Comparison of ENCODE assay signal across 19 cellular contexts in the genomic region with DNA sequence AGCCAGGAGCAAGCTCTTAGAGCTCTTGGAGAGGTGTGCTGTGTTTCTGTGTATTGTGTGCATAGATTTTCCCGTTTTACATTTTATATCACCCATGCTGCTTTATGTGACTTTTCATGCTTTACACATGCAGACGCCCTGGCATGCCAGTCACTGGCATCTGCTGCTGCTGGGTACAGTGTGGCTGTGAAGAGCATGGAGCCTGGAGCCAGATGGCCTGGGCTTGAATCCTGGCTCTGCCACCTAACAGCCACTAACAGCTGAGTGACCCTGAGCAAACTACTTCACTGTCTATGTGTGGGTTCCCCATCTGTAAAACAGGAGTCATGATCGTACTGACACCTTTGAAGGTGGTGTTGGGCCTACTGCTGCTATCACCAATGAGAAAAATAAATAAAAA. TPM values are rescaled to one million over a fixed set of nuclear protein-coding genes. Genes with fewer than 3 reads are reported as not detected.
"Had no signal": no experiment of that assay in that cellular context is flagged by ENCODE, and none has a peak within 500 bp of the region (broad histone marks: within the 10 kb centered on the region; RNA-seq: fewer than 3 reads in every experiment).

No MANE protein-coding gene starts in this region.

- H3K4me3 Mint-ChIP-seq: activated naive CD4-positive, alpha-beta T cell treated with anti-CD3 and anti-CD28 coated beads, Interleukin-2, amount 50 U/mL, for 24 hours; effector memory CD8-positive, alpha-beta T cell; naive B cell; stimulated activated naive CD8-positive, alpha-beta T cell treated with anti-CD3 and anti-CD28 coated beads, Interleukin-15, amount 100 ng/mL, for 72 hours; T-helper 1 cell treated with Interleukin-12 subunit alpha and Interleukin-12 subunit beta and Interleukin-4 antibody, amounts not matched to agents 30 μg/mL and 1 μg/mL, for 36 hours had no signal

- H3K27ac ChIP-seq: esophagus squamous epithelium, hepatocyte, pancreas, upper lobe of left lung had no signal

- H3K9me3 Mint-ChIP-seq: activated naive CD4-positive, alpha-beta T cell treated with anti-CD3 and anti-CD28 coated beads, Interleukin-2, amount 50 U/mL, for 24 hours; effector memory CD8-positive, alpha-beta T cell; naive B cell; stimulated activated naive CD8-positive, alpha-beta T cell treated with anti-CD3 and anti-CD28 coated beads, Interleukin-15, amount 100 ng/mL, for 72 hours; T-helper 1 cell treated with Interleukin-12 subunit alpha and Interleukin-12 subunit beta and Interleukin-4 antibody, amounts not matched to agents 30 μg/mL and 1 μg/mL, for 36 hours had no signal

- H3K27me3 Mint-ChIP-seq: activated naive CD4-positive, alpha-beta T cell treated with anti-CD3 and anti-CD28 coated beads, Interleukin-2, amount 50 U/mL, for 24 hours; effector memory CD8-positive, alpha-beta T cell; naive B cell; stimulated activated naive CD8-positive, alpha-beta T cell treated with anti-CD3 and anti-CD28 coated beads, Interleukin-15, amount 100 ng/mL, for 72 hours had no signal

- H3K9me3 ChIP-seq: esophagus squamous epithelium, pancreas, upper lobe of left lung had no signal

- H3K27me3 ChIP-seq: esophagus squamous epithelium, hepatocyte, pancreas, upper lobe of left lung had no signal

- DNase-seq: activated CD4-positive, CD25-positive, alpha-beta regulatory T cell treated with anti-CD3 and anti-CD28 coated beads, Interleukin-2, amount 50 U/mL, for 72 hours; activated CD8-positive, alpha-beta memory T cell treated with anti-CD3 and anti-CD28 coated beads for 24 hours; activated CD8-positive, alpha-beta memory T cell treated with anti-CD3 and anti-CD28 coated beads, Interleukin-2, amount 50 U/mL, for 48 hours; activated gamma-delta T cell; dermis blood vessel endothelial cell; effector memory CD8-positive, alpha-beta T cell; esophagus squamous epithelium; mammary epithelial cell; naive B cell; pancreas; stimulated activated CD4-positive, alpha-beta T cell treated with anti-CD3 and anti-CD28 coated beads, Interleukin-4, amount 100 ng/mL, for 1 hour; stimulated activated naive CD8-positive, alpha-beta T cell treated with anti-CD3 and anti-CD28 coated beads, Interleukin-15, amount 100 ng/mL, for 72 hours; upper lobe of left lung had no signal

- H3K36me3 Mint-ChIP-seq: activated naive CD4-positive, alpha-beta T cell treated with anti-CD3 and anti-CD28 coated beads, Interleukin-2, amount 50 U/mL, for 24 hours; naive B cell had no signal

- ATAC-seq: effector memory CD8-positive, alpha-beta T cell; pancreas; sciatic nerve; stimulated activated naive CD8-positive, alpha-beta T cell treated with anti-CD3 and anti-CD28 coated beads, Interleukin-15, amount 100 ng/mL, for 72 hours had no signal

- H3K27ac Mint-ChIP-seq: activated naive CD4-positive, alpha-beta T cell treated with anti-CD3 and anti-CD28 coated beads, Interleukin-2, amount 50 U/mL, for 24 hours; effector memory CD8-positive, alpha-beta T cell; T-helper 1 cell treated with Interleukin-12 subunit alpha and Interleukin-12 subunit beta and Interleukin-4 antibody, amounts not matched to agents 30 μg/mL and 1 μg/mL, for 36 hours had no signal

- H3K4me3 ChIP-seq: esophagus squamous epithelium, hepatocyte, pancreas, smooth muscle cell, upper lobe of left lung had no signal

RNA-seq across cellular contexts. Expression of a gene that starts 39.6 kb away (rescaled TPM):
- total RNA-seq: dermis blood vessel endothelial cell, pulmonary artery endothelial cell had no signal
- polyA plus RNA-seq: mammary epithelial cell had no signal
